In the genomic region with DNA sequence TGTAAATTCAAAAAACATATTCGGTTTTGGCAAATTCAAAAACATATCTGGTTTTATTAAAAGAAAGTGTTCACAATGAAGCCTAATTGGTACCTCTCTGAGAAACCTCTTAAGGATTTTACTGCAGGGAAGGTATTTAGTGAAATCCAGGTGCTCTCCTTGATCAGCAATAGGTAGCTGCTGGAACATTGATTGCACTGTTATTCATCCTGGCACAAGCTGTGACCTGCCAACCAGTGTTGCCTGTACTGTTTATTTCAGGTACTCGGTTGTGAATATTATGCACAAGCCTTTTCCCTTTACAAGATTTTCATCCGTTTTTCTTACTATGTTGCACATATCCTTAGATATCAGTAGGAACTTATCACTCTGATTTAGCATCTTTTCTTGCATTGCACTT, we compare ENCODE assay signal across 26 cellular contexts.
"Had no signal": no experiment of that assay in that cellular context is flagged by ENCODE, and none has a peak within 500 bp of the region (broad histone marks: within the 10 kb centered on the region; RNA-seq: fewer than 3 reads in every experiment).

No MANE protein-coding gene starts in this region.

- H3K36me3 ChIP-seq: gastroesophageal sphincter, thyroid gland, upper lobe of left lung had no signal

- H3K36me3 Mint-ChIP-seq: activated CD8-positive, alpha-beta memory T cell treated with anti-CD3 and anti-CD28 coated beads, Interleukin-2, amount 10 ng/mL, durations not matched to agents 7 days and 5 days; activated naive CD8-positive, alpha-beta T cell had no signal

- H3K9me3 ChIP-seq: gastroesophageal sphincter, thyroid gland, upper lobe of left lung had no signal

- H3K27me3 ChIP-seq: dorsolateral prefrontal cortex, gastroesophageal sphincter, hepatocyte, thyroid gland, upper lobe of left lung had no signal

- H3K79me2 ChIP-seq: hepatocyte had no signal

- H3K4me1 ChIP-seq: gastroesophageal sphincter, upper lobe of left lung had no signal

- H3K9me3 Mint-ChIP-seq: activated B cell treated with CpG ODN at 0.5 μM for 24 hours; activated CD8-positive, alpha-beta T cell treated with anti-CD3 and anti-CD28 coated beads for 36 hours; activated T-helper 2 cell treated with anti-CD3 and anti-CD28 coated beads, Interferon-gamma antibody, Interleukin-2, Interleukin-4, amounts not matched to agents 10 μg/mL and 5 μg/mL and 100 μg/mL, durations not matched to agents 14 hours and 24 hours and 36 hours; nephron; stimulated activated naive CD8-positive, alpha-beta T cell treated with anti-CD3 and anti-CD28 coated beads, Interleukin-15, Interleukin-2, amounts not matched to agents 100 ng/mL and 50 ng/mL, for 24 hours had no signal

- H3K4me2 ChIP-seq: hepatocyte had no signal

- H3K4me3 Mint-ChIP-seq: activated B cell treated with CpG ODN at 0.5 μM for 24 hours; activated CD8-positive, alpha-beta memory T cell treated with anti-CD3 and anti-CD28 coated beads, Interleukin-2, amount 10 ng/mL, durations not matched to agents 7 days and 5 days; activated CD8-positive, alpha-beta T cell treated with anti-CD3 and anti-CD28 coated beads for 36 hours; activated naive CD8-positive, alpha-beta T cell; nephron; stimulated activated naive CD8-positive, alpha-beta T cell treated with anti-CD3 and anti-CD28 coated beads, Interleukin-15, Interleukin-2, amounts not matched to agents 100 ng/mL and 50 ng/mL, for 24 hours had no signal

- H3K27ac Mint-ChIP-seq: activated B cell treated with CpG ODN at 0.5 μM for 24 hours; activated CD8-positive, alpha-beta memory T cell treated with anti-CD3 and anti-CD28 coated beads, Interleukin-2, amount 10 ng/mL, durations not matched to agents 7 days and 5 days; activated CD8-positive, alpha-beta T cell treated with anti-CD3 and anti-CD28 coated beads for 36 hours; activated naive CD8-positive, alpha-beta T cell; activated T-helper 2 cell treated with anti-CD3 and anti-CD28 coated beads, Interferon-gamma antibody, Interleukin-2, Interleukin-4, amounts not matched to agents 10 μg/mL and 5 μg/mL and 100 μg/mL, durations not matched to agents 14 hours and 24 hours and 36 hours; progenitor cell of endocrine pancreas; stimulated activated naive CD8-positive, alpha-beta T cell treated with anti-CD3 and anti-CD28 coated beads, Interleukin-15, Interleukin-2, amounts not matched to agents 100 ng/mL and 50 ng/mL, for 24 hours had no signal

- H3K27me3 Mint-ChIP-seq: activated B cell treated with CpG ODN at 0.5 μM for 24 hours; activated CD8-positive, alpha-beta T cell treated with anti-CD3 and anti-CD28 coated beads for 36 hours; activated naive CD8-positive, alpha-beta T cell; progenitor cell of endocrine pancreas; stimulated activated naive CD8-positive, alpha-beta T cell treated with anti-CD3 and anti-CD28 coated beads, Interleukin-15, Interleukin-2, amounts not matched to agents 100 ng/mL and 50 ng/mL, for 24 hours had no signal

- DNase-seq: activated B cell treated with CpG ODN at 0.5 μM for 24 hours; activated CD4-positive, alpha-beta T cell treated with anti-CD3 and anti-CD28 coated beads, Interleukin-2, amount 50 U/mL, for 1 hour; activated CD8-positive, alpha-beta memory T cell treated with anti-CD3 and anti-CD28 coated beads, Interleukin-2, amount 10 ng/mL, durations not matched to agents 7 days and 5 days; activated CD8-positive, alpha-beta T cell treated with anti-CD3 and anti-CD28 coated beads for 36 hours; activated naive CD4-positive, alpha-beta T cell; activated T-cell treated with anti-CD3 and anti-CD28 coated beads, Interleukin-2, amount 50 U/mL, for 48 hours; anterior cingulate cortex; dorsolateral prefrontal cortex; effector memory CD4-positive, alpha-beta T cell; erythroblast; islet precursor cell; left cardiac atrium; left ventricle myocardium superior; stimulated activated CD4-positive, alpha-beta T cell treated with anti-CD3 and anti-CD28 coated beads, Interleukin-12 subunit alpha, Interleukin-12 subunit beta, amount 100 ng/mL, for 4 hours; stimulated activated CD4-positive, alpha-beta T cell treated with anti-CD3 and anti-CD28 coated beads, Interleukin-4, amount 100 ng/mL, for 1 hour; thyroid gland; upper lobe of left lung had no signal

- H2AFZ ChIP-seq: hepatocyte had no signal

- H3K4me3 ChIP-seq: coronary artery, dorsolateral prefrontal cortex, gastroesophageal sphincter, hepatocyte, skin epidermis, thyroid gland, upper lobe of left lung had no signal

- H3K27ac ChIP-seq: coronary artery, dorsolateral prefrontal cortex, gastroesophageal sphincter, hepatocyte, skin epidermis, thyroid gland, upper lobe of left lung had no signal

- H3K4me1 Mint-ChIP-seq: activated CD8-positive, alpha-beta memory T cell treated with anti-CD3 and anti-CD28 coated beads, Interleukin-2, amount 10 ng/mL, durations not matched to agents 7 days and 5 days had no signal
